17 cellular contexts compared by ENCODE assay signal in the genomic region with DNA sequence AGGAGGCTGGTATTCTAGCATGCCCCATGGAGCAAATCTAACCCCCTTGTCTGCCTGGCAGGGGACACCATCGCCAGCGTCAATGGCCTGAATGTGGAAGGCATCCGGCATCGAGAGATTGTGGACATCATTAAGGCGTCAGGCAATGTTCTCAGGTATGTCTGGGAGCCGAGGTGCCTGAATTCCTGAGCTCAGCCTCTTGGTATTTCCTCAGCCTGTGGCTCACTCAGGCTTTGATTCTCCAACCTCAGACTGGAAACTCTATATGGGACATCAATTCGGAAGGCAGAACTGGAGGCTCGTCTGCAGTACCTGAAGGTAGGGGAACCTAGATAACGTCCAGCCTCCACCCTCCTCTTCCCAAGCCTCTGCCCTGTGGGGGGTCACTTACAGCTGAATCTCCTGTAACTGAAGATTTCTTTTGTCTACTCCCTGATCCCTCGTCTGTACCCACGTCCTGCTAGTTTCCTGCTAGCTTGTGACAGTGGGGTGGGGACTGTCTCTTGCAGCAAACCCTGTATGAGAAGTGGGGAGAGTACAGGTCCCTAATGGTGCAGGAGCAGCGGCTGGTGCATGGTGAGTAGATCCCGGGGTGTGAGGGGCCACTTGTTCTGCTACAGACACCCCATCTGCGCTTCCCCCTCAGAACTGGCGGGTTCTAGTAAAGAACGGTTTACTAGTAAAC.
"Had no signal": no experiment of that assay in that cellular context is flagged by ENCODE, and none has a peak within 500 bp of the region (broad histone marks: within the 10 kb centered on the region; RNA-seq: fewer than 3 reads in every experiment).

No MANE protein-coding gene starts in this region.

- H3K27ac Mint-ChIP-seq: activated naive CD4-positive, alpha-beta T cell treated with anti-CD3 and anti-CD28 coated beads, Interleukin-2, amount 10 ng/mL, durations not matched to agents 7 days and 5 days; activated T-helper 2 cell treated with anti-CD3 and anti-CD28 coated beads, Interferon-gamma antibody, Interleukin-2, Interleukin-4, amounts not matched to agents 10 μg/mL and 5 μg/mL and 100 μg/mL, durations not matched to agents 14 hours and 24 hours and 36 hours; brain; dendritic cell treated with granulocyte-macrophage colony-stimulating factor and Interleukin-4, amounts not matched to agents 40 ng/mL and 50 ng/mL, for 4 days; progenitor cell of endocrine pancreas; stimulated activated memory B cell treated with anti-CD40 and anti-IgM and Interleukin-4, amounts not matched to agents 10 μg/mL and 1 μg/mL and 100 μg/mL, for 72 hours; T-helper 1 cell treated with Interleukin-12 subunit alpha and Interleukin-12 subunit beta and Interleukin-4 antibody, amounts not matched to agents 30 μg/mL and 1 μg/mL, for 36 hours had no signal

- H3K9me3 Mint-ChIP-seq: activated naive CD4-positive, alpha-beta T cell treated with anti-CD3 and anti-CD28 coated beads, Interleukin-2, amount 10 ng/mL, durations not matched to agents 7 days and 5 days; activated T-helper 2 cell treated with anti-CD3 and anti-CD28 coated beads, Interferon-gamma antibody, Interleukin-2, Interleukin-4, amounts not matched to agents 10 μg/mL and 5 μg/mL and 100 μg/mL, durations not matched to agents 14 hours and 24 hours and 36 hours; brain; dendritic cell treated with granulocyte-macrophage colony-stimulating factor and Interleukin-4, amounts not matched to agents 40 ng/mL and 50 ng/mL, for 4 days; effector memory CD8-positive, alpha-beta T cell; stimulated activated memory B cell treated with anti-CD40 and anti-IgM and Interleukin-4, amounts not matched to agents 10 μg/mL and 1 μg/mL and 100 μg/mL, for 72 hours; T-helper 1 cell treated with Interleukin-12 subunit alpha and Interleukin-12 subunit beta and Interleukin-4 antibody, amounts not matched to agents 30 μg/mL and 1 μg/mL, for 36 hours had no signal

- ATAC-seq: activated CD4-positive, CD25-positive, alpha-beta regulatory T cell treated with anti-CD3 and anti-CD28 coated beads, Interleukin-2, amount 50 U/mL, for 24 hours; effector memory CD8-positive, alpha-beta T cell; esophagus mucosa; left lobe of liver had no signal

- H3K27me3 Mint-ChIP-seq: brain; effector memory CD8-positive, alpha-beta T cell; stimulated activated memory B cell treated with anti-CD40 and anti-IgM and Interleukin-4, amounts not matched to agents 10 μg/mL and 1 μg/mL and 100 μg/mL, for 72 hours had no signal

- H3K27ac ChIP-seq: transverse colon had no signal

- H3K4me2 ChIP-seq: smooth muscle cell had no signal

- H3K4me3 Mint-ChIP-seq: activated naive CD4-positive, alpha-beta T cell treated with anti-CD3 and anti-CD28 coated beads, Interleukin-2, amount 10 ng/mL, durations not matched to agents 7 days and 5 days; dendritic cell treated with granulocyte-macrophage colony-stimulating factor and Interleukin-4, amounts not matched to agents 40 ng/mL and 50 ng/mL, for 4 days; effector memory CD8-positive, alpha-beta T cell; stimulated activated memory B cell treated with anti-CD40 and anti-IgM and Interleukin-4, amounts not matched to agents 10 μg/mL and 1 μg/mL and 100 μg/mL, for 72 hours; T-helper 1 cell treated with Interleukin-12 subunit alpha and Interleukin-12 subunit beta and Interleukin-4 antibody, amounts not matched to agents 30 μg/mL and 1 μg/mL, for 36 hours had no signal

- H3K4me3 ChIP-seq: smooth muscle cell, transverse colon had no signal

- H3K36me3 ChIP-seq: transverse colon had no signal

- H3K9me3 ChIP-seq: transverse colon had no signal

- FAIRE-seq: TTC549 had no signal

- DNase-seq: activated naive CD4-positive, alpha-beta T cell treated with anti-CD3 and anti-CD28 coated beads, Interleukin-2, amount 10 ng/mL, durations not matched to agents 7 days and 5 days; amniotic stem cell; cerebellar nuclear complex; effector memory CD8-positive, alpha-beta T cell; mammary epithelial cell; transverse colon had no signal
